In genomic region chr10:132540456-132540855, GRCh38 we compare ENCODE assay signal across 9 cellular contexts. TPM values are rescaled to one million over a fixed set of nuclear protein-coding genes. Genes with fewer than 3 reads are reported as not detected.
A peak's percentile ranks its signal among the peaks of the same experiment; 100 is the strongest.
DNase-seq lines count a peak whose midpoint lies in the region; TF ChIP-seq lines count a peak whose summit lies in the region.
"Had no signal": no experiment of that assay in that cellular context is flagged by ENCODE, and none has a peak within 500 bp of the region (broad histone marks: within the 10 kb centered on the region; RNA-seq: fewer than 3 reads in every experiment).

No MANE protein-coding gene starts in this region.

- peaks cover 34% of the 10 kb centered on the region for H3K4me1 Mint-ChIP-seq in progenitor cell of endocrine pancreas (ENCODE audit: low read depth)

- peak overlapping the region; percentile 74 for H3K27ac Mint-ChIP-seq in progenitor cell of endocrine pancreas

- no peaks in the 10 kb centered on the region for H3K27me3 Mint-ChIP-seq in progenitor cell of endocrine pancreas

- no peaks in the 10 kb centered on the region for H3K9me3 Mint-ChIP-seq in progenitor cell of endocrine pancreas (ENCODE audit: low read depth)

- H3K27ac ChIP-seq in RWPE1 = peak overlapping the region; percentile 25; the same call in 1 of the 2 replicates

- CTCF ChIA-PET in RWPE1 (lab: Yijun Ruan, JAX) = no interaction called here

- peak; percentile 61 for DNase-seq in ELF-1 (ENCODE audit: low read depth, low spot score)
- no peak for DNase-seq in RWPE1 (ENCODE audit: low spot score)
- peak; percentile 33 for DNase-seq in fibroblast of gingiva (ENCODE audit: low read depth)
- DNase-seq in progenitor cell of endocrine pancreas (ENCODE audit: low spot score, unreplicated experiment) = no peak
- no peak for DNase-seq in DMS 273 (lab: John Stamatoyannopoulos, UW; ENCODE audit: unreplicated experiment)
- DNase-seq in NCI-H1105 treated with DMSO at 0.1 percent for 48 hours (lab: John Stamatoyannopoulos, UW) = no peak
- no peak for DNase-seq in iPS-NIHi11 (ENCODE audit: low spot score)
- no peak for DNase-seq in NCI-H187 (lab: John Stamatoyannopoulos, UW)
- DNase-seq: NCI-H226 had no signal

- no peaks in the 10 kb centered on the region for H3K36me3 Mint-ChIP-seq in progenitor cell of endocrine pancreas (ENCODE audit: insufficient read depth)

- POLR2A ChIA-PET in RWPE1 (lab: Yijun Ruan, JAX; ENCODE audit: low non-redundant PET) = no interaction called here

- no peak for TF ChIP-seq CTCF in RWPE1 (conservative IDR thresholded peaks at IDR 0.05; ENCODE audit: low read depth)
- TF ChIP-seq CTCF in progenitor cell of endocrine pancreas (IDR thresholded peaks at IDR 0.05; ENCODE audit: unreplicated experiment) = peak; percentile 10

- no peak overlapping the region for H3K4me3 Mint-ChIP-seq in progenitor cell of endocrine pancreas (ENCODE audit: low read depth)

RNA-seq across cellular contexts. Expression of gene INPP5A, which starts 2.9 kb away (rescaled TPM):
- total RNA-seq in progenitor cell of endocrine pancreas = 30.0 and 30.6 TPM in 2 replicates

Comparison
In these comparisons a context has a peak if more than half of its experiments do, and no peak if none do; other contexts are left out.
1. DNase-seq: peak in ELF-1 (single experiment) and fibroblast of gingiva (single experiment); none in RWPE1 (single experiment), progenitor cell of endocrine pancreas (single experiment), DMS 273 (single experiment), NCI-H1105 treated with DMSO at 0.1 percent for 48 hours (single experiment), iPS-NIHi11 (single experiment) and NCI-H187 (0 of 2).